ENCODE assay signal across 9 cellular contexts in the genomic region with DNA sequence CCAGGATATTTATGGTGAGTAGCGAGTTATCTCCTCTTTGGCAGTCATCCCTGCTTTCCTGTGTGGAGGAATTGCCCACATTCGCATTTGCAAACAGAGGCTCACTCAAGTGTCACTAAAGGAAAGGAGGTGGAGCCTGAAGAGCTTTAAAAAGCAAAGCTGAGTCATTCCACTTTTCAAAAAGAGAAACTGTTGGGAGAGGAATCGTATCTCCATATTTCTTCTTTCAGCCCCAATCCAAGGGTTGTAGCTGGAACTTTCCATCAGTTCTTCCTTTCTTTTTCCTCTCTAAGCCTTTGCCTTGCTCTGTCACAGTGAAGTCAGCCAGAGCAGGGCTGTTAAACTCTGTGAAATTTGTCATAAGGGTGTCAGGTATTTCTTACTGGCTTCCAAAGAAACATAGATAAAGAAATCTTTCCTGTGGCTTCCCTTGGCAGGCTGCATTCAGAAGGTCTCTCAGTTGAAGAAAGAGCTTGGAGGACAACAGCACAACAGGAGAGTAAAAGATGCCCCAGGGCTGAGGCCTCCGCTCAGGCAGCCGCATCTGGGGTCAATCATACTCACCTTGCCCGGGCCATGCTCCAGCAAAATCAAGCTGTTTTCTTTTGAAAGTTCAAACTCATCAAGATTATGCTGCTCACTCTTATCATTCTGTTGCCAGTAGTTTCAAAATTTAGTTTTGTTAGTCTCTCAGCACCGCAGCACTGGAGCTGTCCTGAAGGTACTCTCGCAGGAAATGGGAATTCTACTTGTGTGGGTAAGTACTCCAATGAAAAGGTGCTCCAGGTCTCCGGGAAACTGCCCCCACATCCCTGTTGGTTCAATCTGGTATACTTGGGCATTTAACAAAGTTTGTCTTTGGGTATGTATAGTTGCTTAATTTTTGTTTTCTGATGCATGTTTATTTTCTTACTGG. TPM values are rescaled to one million over a fixed set of nuclear protein-coding genes. Genes with fewer than 3 reads are reported as not detected.
DNase-seq lines count a peak whose midpoint lies in the region; ATAC-seq and TF ChIP-seq lines count a peak whose summit lies in the region.
"Had no signal": no experiment of that assay in that cellular context is flagged by ENCODE, and none has a peak within 500 bp of the region (broad histone marks: within the 10 kb centered on the region; RNA-seq: fewer than 3 reads in every experiment).

Gene EGF (plus strand): TSS at position 178 of the 916 bp plus-strand sequence. CDS start 453 bp downstream, at position 631.

- no peak within 1 kb of the TSS for H3K4me3 Mint-ChIP-seq in neural crest cell
- H3K4me3 Mint-ChIP-seq in osteocyte (ENCODE audit: unreplicated experiment), result no peak within 1 kb of the TSS

- no peaks in the 10 kb centered on the region for H3K36me3 ChIP-seq in fibroblast of lung (ENCODE audit: control insufficient read depth, insufficient read depth, low read length)

- no peaks in the 10 kb centered on the region for H3K79me2 ChIP-seq in fibroblast of lung (ENCODE audit: control insufficient read depth, insufficient read depth, low read length)

- H2AFZ ChIP-seq in fibroblast of lung (ENCODE audit: low read length), result peak within 1 kb of the TSS; percentile 62

- no peaks in the 10 kb centered on the region for H4K20me1 ChIP-seq in fibroblast of lung (ENCODE audit: control insufficient read depth, extremely low read depth, insufficient read depth, low read length)

- H3K9ac ChIP-seq in fibroblast of lung (ENCODE audit: insufficient read depth, low read length), result no peak within 1 kb of the TSS

- TF ChIP-seq CTCF in fibroblast of lung (conservative IDR thresholded peaks at IDR 0.05 in 1 of 2, IDR thresholded peaks at IDR 0.05 in 1 of 2; ENCODE audit: low read depth in 1 of 2, low read length in 2 of 2) (no peak), neural crest cell (conservative IDR thresholded peaks at IDR 0.05) (no peak), osteocyte (IDR thresholded peaks at IDR 0.05) (no peak)

- H3K27me3 ChIP-seq in fibroblast of lung (ENCODE audit: control insufficient read depth, insufficient read depth, low read length), result no peaks in the 10 kb centered on the region

- H3K4me2 ChIP-seq in fibroblast of lung (ENCODE audit: extremely low read depth, insufficient read depth, low read length), result peak within 1 kb of the TSS; percentile 66

- H3K27ac Mint-ChIP-seq in neural crest cell (ENCODE audit: unreplicated experiment), result peak within 1 kb of the TSS; percentile 55
- H3K27ac Mint-ChIP-seq in osteocyte (ENCODE audit: unreplicated experiment), result no peak within 1 kb of the TSS

- no peak within 1 kb of the TSS for H3K27ac ChIP-seq in fibroblast of lung (ENCODE audit: insufficient read depth, low read length)

- H3K27me3 Mint-ChIP-seq in neural crest cell (ENCODE audit: low read depth), result no peaks in the 10 kb centered on the region
- peaks cover 4% of the 10 kb centered on the region for H3K27me3 Mint-ChIP-seq in osteocyte (ENCODE audit: unreplicated experiment)

- H3K36me3 Mint-ChIP-seq in neural crest cell (ENCODE audit: low read depth), result no peaks in the 10 kb centered on the region
- H3K36me3 Mint-ChIP-seq in osteocyte (ENCODE audit: unreplicated experiment), result no peaks in the 10 kb centered on the region

- no peak for ATAC-seq in stimulated activated naive CD8-positive, alpha-beta T cell treated with anti-CD3 and anti-CD28 coated beads, Interleukin-15, Interleukin-2, amounts not matched to agents 100 U/mL and 50 U/mL, for 24 hours

- H3K9me3 ChIP-seq in fibroblast of lung (ENCODE audit: control insufficient read depth, insufficient read depth, low read depth, low read length), result no peaks in the 10 kb centered on the region

- peaks cover 27% of the 10 kb centered on the region for H3K4me1 Mint-ChIP-seq in neural crest cell
- H3K4me1 Mint-ChIP-seq in osteocyte (ENCODE audit: unreplicated experiment), result peaks cover 7% of the 10 kb centered on the region

- no peaks in the 10 kb centered on the region for H3K4me1 ChIP-seq in fibroblast of lung (ENCODE audit: control insufficient read depth, extremely low read depth, insufficient read depth, low read length)

- peak within 1 kb of the TSS in 1 of 4 experiments; percentile 31 for H3K4me3 ChIP-seq in fibroblast of lung (replicated peaks in 1 of 4; ENCODE audit: control extremely low read depth in 1 of 4, insufficient read depth in 1 of 4, low read depth in 3 of 4, low read length in 4 of 4)

- H3K9me3 Mint-ChIP-seq in neural crest cell (no peaks in the 10 kb centered on the region), osteocyte (ENCODE audit: unreplicated experiment) (no peaks in the 10 kb centered on the region)

- DNase-seq in Daoy (ENCODE audit: low read depth) (peak; percentile 50), NAMALWA (ENCODE audit: low spot score) (peak; percentile 9), fibroblast of lung (ENCODE audit: low read depth in 2 of 2) (peak; percentile 25 to 82), neural crest cell (ENCODE audit: low read depth, low spot score) (no peak), DMS153 treated with DMSO at 0.1 percent for 48 hours (lab: John Stamatoyannopoulos, UW; ENCODE audit: unreplicated experiment) (no peak), osteocyte (ENCODE audit: extremely low spot score, unreplicated experiment) (no peak), NCI-H2081 treated with DMSO at 0.1 percent for 48 hours (lab: John Stamatoyannopoulos, UW) (no peak)
- no peak for DNase-seq in stimulated activated naive CD8-positive, alpha-beta T cell treated with anti-CD3 and anti-CD28 coated beads, Interleukin-15, Interleukin-2, amounts not matched to agents 100 U/mL and 50 U/mL, for 24 hours
- DNase-seq: activated CD4-positive, alpha-beta T cell treated with anti-CD3 and anti-CD28 coated beads for 4 hours had no signal

RNA-seq across cellular contexts. Expression of gene EGF, which starts in this region (rescaled TPM):
- total RNA-seq in Daoy (2014; rRNA removed; shearing (Covaris generic)), result 4.7 and 7.3 TPM in 2 replicates
- total RNA-seq in fibroblast of lung (0.26 and 0.83 TPM in 2 replicates), neural crest cell (0.84 and 1.2 TPM in 2 replicates), osteocyte (not detected in 2 replicates)
- polyA plus RNA-seq in fibroblast of lung, result 0.07 and 0.59 TPM in 2 replicates
- 0.14 and 0.33 TPM in 2 replicates for polyA plus RNA-seq in fibroblast of lung (2012)
- not detected in 2 replicates for polyA minus RNA-seq in fibroblast of lung (ENCODE audit: low replicate concordance)

Comparison
In these comparisons a context has a peak if more than half of its experiments do, and no peak if none do; other contexts are left out.
1. Peak in DNase-seq and H3K4me2 ChIP-seq in fibroblast of lung; RNA of the gene not detected or under 1 TPM.
2. DNase-seq: peak in Daoy (single experiment) and NAMALWA (single experiment); none in neural crest cell (single experiment), DMS153 treated with DMSO at 0.1 percent for 48 hours (single experiment), osteocyte (single experiment), NCI-H2081 treated with DMSO at 0.1 percent for 48 hours (single experiment) and stimulated activated naive CD8-positive, alpha-beta T cell treated with anti-CD3 and anti-CD28 coated beads, Interleukin-15, Interleukin-2, amounts not matched to agents 100 U/mL and 50 U/mL, for 24 hours (single experiment).